8 cellular contexts compared by ENCODE assay signal in genomic region chr17:56678249-56679144, GRCh38.
DNase-seq lines count a peak whose midpoint lies in the region; ATAC-seq and TF ChIP-seq lines count a peak whose summit lies in the region.

No MANE protein-coding gene starts in this region.

- H3K36me3 ChIP-seq in Caco-2 (ENCODE audit: control insufficient read depth, insufficient read depth, low read length) (no peaks in the 10 kb centered on the region), fibroblast of lung (ENCODE audit: control insufficient read depth, insufficient read depth, low read length) (no peaks in the 10 kb centered on the region), neuron (ENCODE audit: insufficient read depth, low read length) (no peaks in the 10 kb centered on the region), gastroesophageal sphincter (no peaks in the 10 kb centered on the region)

- H2AFZ ChIP-seq in fibroblast of lung (ENCODE audit: low read length) (peak overlapping the region; percentile 77), neuron (ENCODE audit: low read depth, low read length) (peak overlapping the region; percentile 49)

- intact Hi-C loops in Caco-2 (cut with micrococcal nuclease; ENCODE audit: unreplicated experiment) = loop anchor here (1.0 kb wide), 2 partner anchors 38 to 86 kb away; no protein-coding TSS in a partner anchor
- intact Hi-C loops in posterior vena cava (cut with DNase I) = no loop called here

- no peaks in the 10 kb centered on the region for H4K20me1 ChIP-seq in fibroblast of lung (ENCODE audit: control insufficient read depth, extremely low read depth, insufficient read depth, low read length)

- TF ChIP-seq CTCF in Caco-2 (IDR thresholded peaks at IDR 0.05; ENCODE audit: insufficient read depth in 1 of 2, low read depth in 1 of 2, low read length in 1 of 2, severe bottlenecking in 1 of 2, unreplicated experiment in 1 of 2) (no peak), fibroblast of lung (conservative IDR thresholded peaks at IDR 0.05 in 1 of 2, IDR thresholded peaks at IDR 0.05 in 1 of 2; ENCODE audit: low read depth in 1 of 2, low read length in 2 of 2) (no peak), gastroesophageal sphincter (IDR thresholded peaks at IDR 0.05) (no peak)

- no peak for TF ChIP-seq POLR2A in gastroesophageal sphincter (IDR thresholded peaks at IDR 0.05)

- peak overlapping the region; percentile 92 for H3K4me2 ChIP-seq in fibroblast of lung (ENCODE audit: extremely low read depth, insufficient read depth, low read length)

- H3K9me3 ChIP-seq in Caco-2 (no peaks in the 10 kb centered on the region), fibroblast of lung (ENCODE audit: control insufficient read depth, insufficient read depth, low read depth, low read length) (no peaks in the 10 kb centered on the region), neuron (ENCODE audit: low read length) (no peaks in the 10 kb centered on the region), gastroesophageal sphincter (no peaks in the 10 kb centered on the region)

- WGBS in gastroesophageal sphincter (ENCODE audit: low coverage in 1 of 2), 2 donors = 0 to 6% methylated on average over 10 to 29 of the region's 38 CpGs

- H3K27me3 Mint-ChIP-seq in Caco-2 (ENCODE audit: insufficient read depth, unreplicated experiment) = peaks cover 23% of the 10 kb centered on the region

- CTCF ChIA-PET in Caco-2 (lab: Charles Lee) = interaction anchor here (0.7 to 1.8 kb wide), 6 partner anchors 9 to 179 kb away, joined by 3 to 5 read pairs (median 3); partner anchors contain the start of gene NOG

- TF ChIP-seq EP300 in gastroesophageal sphincter (IDR thresholded peaks at IDR 0.05) = no peak

- no TSS peak for BruUV-seq in Caco-2 (replicated peaks; lab: Mats Ljungman, UMichigan)

- peaks cover 6% of the 10 kb centered on the region for H3K4me1 Mint-ChIP-seq in Caco-2 (ENCODE audit: low read depth, unreplicated experiment)

- H3K27ac ChIP-seq in fibroblast of lung (ENCODE audit: insufficient read depth, low read length) (no peak overlapping the region), gastroesophageal sphincter (no peak overlapping the region)

- no peaks in the 10 kb centered on the region for H3K79me2 ChIP-seq in fibroblast of lung (ENCODE audit: control insufficient read depth, insufficient read depth, low read length)

- peak overlapping the region; percentile 50 for H3K4me3 Mint-ChIP-seq in Caco-2 (ENCODE audit: unreplicated experiment)

- POLR2A ChIA-PET in Caco-2 (lab: Charles Lee) = no interaction called here

- H3K4me3 ChIP-seq in Caco-2 (ENCODE audit: low read depth, low read length) = no peak overlapping the region
- H3K4me3 ChIP-seq in fibroblast of lung (replicated peaks in 1 of 4; ENCODE audit: control extremely low read depth in 1 of 4, insufficient read depth in 1 of 4, low read depth in 3 of 4, low read length in 4 of 4) = peak overlapping the region; percentile 21 to 63 (median 38)
- H3K4me3 ChIP-seq in neuron (ENCODE audit: low read length) = peak overlapping the region; percentile 39
- peak overlapping the region in 1 of 2 donors; percentile 37 for H3K4me3 ChIP-seq in gastroesophageal sphincter

- H3K27ac Mint-ChIP-seq in Caco-2 (ENCODE audit: unreplicated experiment) = no peak overlapping the region

- no peak overlapping the region for H3K9ac ChIP-seq in fibroblast of lung (ENCODE audit: insufficient read depth, low read length)

- no peak for DNase-seq in Caco-2
- DNase-seq in NCI-H524 treated with DMSO at 0.1 percent for 48 hours (lab: John Stamatoyannopoulos, UW) = peak; percentile 42
- no peak for DNase-seq in fibroblast of lung (ENCODE audit: low read depth in 2 of 2)
- no peak for DNase-seq in posterior vena cava (ENCODE audit: low spot score)
- no peak for DNase-seq in NCI-H2029 treated with DMSO at 0.1 percent for 48 hours (lab: John Stamatoyannopoulos, UW)
- no peak for DNase-seq in GDM1 (lab: John Stamatoyannopoulos, UW)

- no peak for ATAC-seq in gastroesophageal sphincter

- peaks cover 3% of the 10 kb centered on the region; the same call in 1 of the 2 replicates for H3K4me1 ChIP-seq in Caco-2
- peaks cover 10% of the 10 kb centered on the region for H3K4me1 ChIP-seq in fibroblast of lung (ENCODE audit: control insufficient read depth, extremely low read depth, insufficient read depth, low read length)
- H3K4me1 ChIP-seq in neuron (ENCODE audit: insufficient read depth, low read length) = peaks cover 4% of the 10 kb centered on the region
- peaks cover 0 to 14% (median 8%) of the 10 kb centered on the region in 3 donors for H3K4me1 ChIP-seq in gastroesophageal sphincter

- H3K27me3 ChIP-seq in Caco-2 (replicated peaks; ENCODE audit: control insufficient read depth, insufficient read depth, low read length) (peaks cover 7% of the 10 kb centered on the region), fibroblast of lung (ENCODE audit: control insufficient read depth, insufficient read depth, low read length) (peaks cover 5% of the 10 kb centered on the region), neuron (ENCODE audit: insufficient read depth, low read length) (peaks cover 39% of the 10 kb centered on the region), gastroesophageal sphincter (peaks cover 76% of the 10 kb centered on the region)

- H3K9me3 Mint-ChIP-seq in Caco-2 (ENCODE audit: unreplicated experiment) = no peaks in the 10 kb centered on the region

- no peaks in the 10 kb centered on the region for H3K36me3 Mint-ChIP-seq in Caco-2 (ENCODE audit: insufficient read depth, unreplicated experiment)
